23 cellular contexts compared by ENCODE assay signal in the genomic region with DNA sequence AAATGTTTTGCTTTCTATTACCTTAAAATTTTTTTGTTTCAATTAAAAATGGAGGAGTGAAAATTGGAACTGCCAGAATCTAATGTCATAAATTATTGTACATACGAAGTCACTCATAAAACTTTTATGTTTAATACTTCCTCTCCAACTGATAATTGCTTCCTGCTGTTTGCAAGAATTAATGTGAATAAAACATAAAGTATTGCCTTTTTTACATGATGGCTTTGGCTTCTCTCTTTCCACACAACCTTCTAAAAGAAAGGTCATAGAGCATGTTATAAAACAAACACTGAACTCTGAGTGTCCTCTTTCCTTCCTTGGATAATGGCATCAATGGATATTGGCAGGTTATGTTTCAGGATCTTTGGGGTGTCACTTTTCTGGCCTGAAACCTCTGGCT.
"Had no signal": no experiment of that assay in that cellular context is flagged by ENCODE, and none has a peak within 500 bp of the region (broad histone marks: within the 10 kb centered on the region; RNA-seq: fewer than 3 reads in every experiment).

No MANE protein-coding gene starts in this region.

- H3K9ac ChIP-seq: neural progenitor cell, parathyroid adenoma had no signal

- DNase-seq: dorsolateral prefrontal cortex; effector CD8-positive, alpha-beta T cell; immature natural killer cell; left lung; lower lobe of right lung; midbrain; occipital lobe; right lobe of liver; spleen; stimulated activated CD4-positive, alpha-beta T cell treated with anti-CD3 and anti-CD28 coated beads, Interleukin-15, amount 100 ng/mL, for 24 hours; stimulated activated CD4-positive, alpha-beta T cell treated with anti-CD3 and anti-CD28 coated beads, Interleukin-1b, Interleukin-23, amount 100 ng/mL, for 48 hours; stimulated activated CD4-positive, alpha-beta T cell treated with anti-CD3 and anti-CD28 coated beads, Interleukin-4, amount 100 ng/mL, for 24 hours; tibial artery; uterus had no signal

- H3K36me3 ChIP-seq: esophagus muscularis mucosa, left lung, lower lobe of right lung, neural progenitor cell, prostate gland, right lobe of liver, spleen, tibial artery, upper lobe of left lung, uterus had no signal

- H3K9me3 ChIP-seq: esophagus muscularis mucosa, lower lobe of right lung, prostate gland, right lobe of liver, tibial artery, upper lobe of left lung, uterus had no signal

- H3K27me3 ChIP-seq: dorsolateral prefrontal cortex, esophagus muscularis mucosa, left lung, neural progenitor cell, right lobe of liver, spleen, tibial artery, upper lobe of left lung, uterus had no signal

- ATAC-seq: left lung; lower lobe of right lung; natural killer cell treated with Interleukin-12 subunit alpha and Interleukin-12 subunit beta and Interleukin-15 and Interleukin-18, amount 100 ng/mL, for 72 hours; right lobe of liver; stimulated activated memory B cell treated with anti-CD40 and anti-IgM and Interleukin-4, amounts not matched to agents 10 μg/mL and 1 μg/mL and 100 μg/mL, for 72 hours had no signal

- H3K4me2 ChIP-seq: neural progenitor cell had no signal

- H3K4me3 ChIP-seq: coronary artery, dorsolateral prefrontal cortex, esophagus muscularis mucosa, left lung, lower lobe of right lung, neural progenitor cell, prostate gland, right lobe of liver, spleen, tibial artery, upper lobe of left lung, uterus had no signal

- H3K4me1 ChIP-seq: left lung, lower lobe of right lung, neural progenitor cell, parathyroid adenoma, prostate gland, right lobe of liver, spleen, tibial artery, upper lobe of left lung, uterus had no signal

- H3K27ac ChIP-seq: coronary artery, dorsolateral prefrontal cortex, epithelial cell of prostate, esophagus muscularis mucosa, left lung, lower lobe of right lung, neural progenitor cell, parathyroid adenoma, prostate gland, right lobe of liver, spleen, tibial artery, upper lobe of left lung, uterus had no signal

- H2AFZ ChIP-seq: neural progenitor cell had no signal
